In genomic region chr4:8257854-8258253, GRCh38 we compare ENCODE assay signal across 33 cellular contexts. TPM values are rescaled to one million over a fixed set of nuclear protein-coding genes. Genes with fewer than 3 reads are reported as not detected.
"Had no signal": no experiment of that assay in that cellular context is flagged by ENCODE, and none has a peak within 500 bp of the region (broad histone marks: within the 10 kb centered on the region; RNA-seq: fewer than 3 reads in every experiment).

No MANE protein-coding gene starts in this region.

- H3K27ac Mint-ChIP-seq: mesothelial cell of epicardium; natural killer cell; nephron progenitor cell; stimulated activated naive B cell treated with anti-CD40 and anti-IgM and Interleukin-4, amounts not matched to agents 10 μg/mL and 1 μg/mL and 100 μg/mL, for 72 hours had no signal

- DNase-seq: hypothalamus; immature natural killer cell; kidney; left colon; lower lobe of right lung; mammary epithelial cell; mesendoderm; naive B cell; natural killer cell; nephron progenitor cell; nucleus accumbens; posterior cingulate gyrus; retina; stimulated activated CD4-positive, alpha-beta T cell treated with anti-CD3 and anti-CD28 coated beads, Interleukin-12 subunit alpha, Interleukin-12 subunit beta, amount 100 ng/mL, for 4 hours; stimulated activated CD4-positive, alpha-beta T cell treated with anti-CD3 and anti-CD28 coated beads, Interleukin-15, amount 100 ng/mL, for 24 hours; stimulated activated CD4-positive, alpha-beta T cell treated with anti-CD3 and anti-CD28 coated beads, Interleukin-2, amount 100 ng/mL, for 24 hours; stimulated activated CD4-positive, alpha-beta T cell treated with anti-CD3 and anti-CD28 coated beads, Interleukin-4, amount 100 ng/mL, for 1 hour; stimulated activated naive B cell treated with anti-CD40 and anti-IgM and Interleukin-4, amounts not matched to agents 10 μg/mL and 1 μg/mL and 100 μg/mL, for 72 hours; stimulated activated naive CD8-positive, alpha-beta T cell treated with anti-CD3 and anti-CD28 coated beads, Interleukin-15, Interleukin-2, amounts not matched to agents 100 U/mL and 50 U/mL, for 24 hours; stomach; testis; thyroid gland; transverse colon; upper lobe of right lung; uterus had no signal

- H3K36me3 Mint-ChIP-seq: immature natural killer cell; mesothelial cell of epicardium; naive B cell; natural killer cell; stimulated activated naive B cell treated with anti-CD40 and anti-IgM and Interleukin-4, amounts not matched to agents 10 μg/mL and 1 μg/mL and 100 μg/mL, for 72 hours had no signal

- H3K4me3 Mint-ChIP-seq: immature natural killer cell; mesothelial cell of epicardium; naive B cell; natural killer cell; nephron progenitor cell; stimulated activated naive B cell treated with anti-CD40 and anti-IgM and Interleukin-4, amounts not matched to agents 10 μg/mL and 1 μg/mL and 100 μg/mL, for 72 hours had no signal

- H3K9me3 Mint-ChIP-seq: immature natural killer cell, mesothelial cell of epicardium, natural killer cell, nephron progenitor cell had no signal

- H3K9me3 ChIP-seq: left lung, lower lobe of right lung, pancreas, prostate gland, stomach, testis, thyroid gland, transverse colon, upper lobe of right lung, uterus had no signal

- H3K4me3 ChIP-seq: left lung, lower lobe of right lung, pancreas, prostate gland, skin epidermis, stomach, testis, thyroid gland, transverse colon, upper lobe of right lung, uterus had no signal

- ATAC-seq: left colon; left lung; lower lobe of right lung; natural killer cell; pancreas; right cardiac atrium; sciatic nerve; stimulated activated naive B cell treated with anti-CD40 and anti-IgM and Interleukin-4, amounts not matched to agents 10 μg/mL and 1 μg/mL and 100 μg/mL, for 72 hours; stimulated activated naive CD8-positive, alpha-beta T cell treated with anti-CD3 and anti-CD28 coated beads, Interleukin-15, Interleukin-2, amounts not matched to agents 100 U/mL and 50 U/mL, for 24 hours; upper lobe of right lung had no signal

- H3K27me3 ChIP-seq: left lung, pancreas, stomach, testis, thyroid gland, transverse colon, upper lobe of right lung, uterus had no signal

- H3K36me3 ChIP-seq: left lung, lower lobe of right lung, pancreas, prostate gland, stomach, thyroid gland, transverse colon, upper lobe of right lung, uterus had no signal

- H3K4me1 Mint-ChIP-seq: immature natural killer cell; naive B cell; natural killer cell; stimulated activated naive B cell treated with anti-CD40 and anti-IgM and Interleukin-4, amounts not matched to agents 10 μg/mL and 1 μg/mL and 100 μg/mL, for 72 hours had no signal

- H3K27ac ChIP-seq: left lung, lower lobe of right lung, pancreas, prostate gland, skin epidermis, stomach, testis, thyroid gland, transverse colon, upper lobe of right lung, uterus had no signal

- H3K4me1 ChIP-seq: pancreas, prostate gland, testis, uterus had no signal

RNA-seq across cellular contexts. Expression of gene HTRA3, which starts 11.7 kb away (rescaled TPM):
- total RNA-seq: mononuclear cell, natural killer cell had no signal
- polyA plus RNA-seq: immature natural killer cell, mammary epithelial cell had no signal
